In genomic region chr17:77345260-77345910, GRCh38 we compare ENCODE assay signal across 17 cellular contexts.
DNase-seq lines count a peak whose midpoint lies in the region; ATAC-seq and TF ChIP-seq lines count a peak whose summit lies in the region.
"Had no signal": no experiment of that assay in that cellular context is flagged by ENCODE, and none has a peak within 500 bp of the region (broad histone marks: within the 10 kb centered on the region; RNA-seq: fewer than 3 reads in every experiment).

No MANE protein-coding gene starts in this region.

- no peaks in the 10 kb centered on the region for H3K9me3 ChIP-seq in CD4-positive, CD25-positive, alpha-beta regulatory T cell (ENCODE audit: control insufficient read depth in 2 of 2, low read length in 2 of 2)
- no peaks in the 10 kb centered on the region for H3K9me3 ChIP-seq in osteoblast (ENCODE audit: low read depth, low read length)
- H3K9me3 ChIP-seq: mucosa of descending colon, pancreas had no signal

- H3K4me1 Mint-ChIP-seq in CD4-positive, CD25-positive, alpha-beta regulatory T cell, result peaks cover 28 to 57% (median 37%) of the 10 kb centered on the region in 4 donors
- peaks cover 30% of the 10 kb centered on the region for H3K4me1 Mint-ChIP-seq in activated T-helper 17 cell treated with anti-CD3 and anti-CD28 coated beads, Interleukin-2, amount 50 U/mL, for 72 hours

- H3K36me3 ChIP-seq in CD4-positive, CD25-positive, alpha-beta regulatory T cell (ENCODE audit: control insufficient read depth, insufficient read depth, low read length), result no peaks in the 10 kb centered on the region
- H3K36me3 ChIP-seq in H7 (replicated peaks; ENCODE audit: control insufficient read depth, insufficient read depth, low read length), result no peaks in the 10 kb centered on the region
- peaks cover 9% of the 10 kb centered on the region for H3K36me3 ChIP-seq in osteoblast (ENCODE audit: insufficient read depth, low read length)
- H3K36me3 ChIP-seq: pancreas had no signal

- no peak for TF ChIP-seq CTCF in osteoblast (IDR thresholded peaks at IDR 0.05; ENCODE audit: extremely low read depth, low read depth, low read length)

- H4K20me1 ChIP-seq in osteoblast (ENCODE audit: insufficient read depth, low read length), result peaks cover 62% of the 10 kb centered on the region

- H3K36me3 Mint-ChIP-seq in CD4-positive, CD25-positive, alpha-beta regulatory T cell, result no peaks in the 10 kb centered on the region
- H3K36me3 Mint-ChIP-seq in activated T-helper 17 cell treated with anti-CD3 and anti-CD28 coated beads, Interleukin-2, amount 50 U/mL, for 72 hours (ENCODE audit: low read depth), result no peaks in the 10 kb centered on the region
- H3K36me3 Mint-ChIP-seq: CD8-positive, alpha-beta T cell had no signal

- H3K4me2 ChIP-seq in osteoblast (ENCODE audit: insufficient read depth, low read length), result no peak overlapping the region

- H3K9me3 Mint-ChIP-seq in CD4-positive, CD25-positive, alpha-beta regulatory T cell, result no peaks in the 10 kb centered on the region
- H3K9me3 Mint-ChIP-seq in activated T-helper 17 cell treated with anti-CD3 and anti-CD28 coated beads, Interleukin-2, amount 50 U/mL, for 72 hours, result no peaks in the 10 kb centered on the region
- H3K9me3 Mint-ChIP-seq: CD8-positive, alpha-beta T cell had no signal

- DNase-seq in CD4-positive, CD25-positive, alpha-beta regulatory T cell, result no peak
- DNase-seq in H7 (peak; percentile 23), ecto neural progenitor cell (ENCODE audit: low spot score) (peak; percentile 39), osteoblast (ENCODE audit: insufficient read length, low spot score, missing footprints) (peak; percentile 29), C1 segment of cervical spinal cord (lab: John Stamatoyannopoulos, UW) (no peak), NCI-H748 treated with DMSO at 0.1 percent for 48 hours (lab: John Stamatoyannopoulos, UW) (no peak), NCI-H2107 (lab: John Stamatoyannopoulos, UW) (no peak)
- DNase-seq: activated T-cell treated with anti-CD3 and anti-CD28 coated beads for 4 hours; cortex of kidney; HCEC 1CT; KG1; NCI-H1436; stimulated activated CD4-positive, alpha-beta T cell treated with anti-CD3 and anti-CD28 coated beads, Interleukin-12 subunit alpha, Interleukin-12 subunit beta, amount 100 ng/mL, for 4 hours had no signal

- H2AFZ ChIP-seq in osteoblast (ENCODE audit: low read length), result no peak overlapping the region

- no peak for ATAC-seq in CD4-positive, CD25-positive, alpha-beta regulatory T cell (ENCODE audit: low read depth in 2 of 2)
- no peak for ATAC-seq in activated T-helper 17 cell treated with anti-CD3 and anti-CD28 coated beads, Interleukin-2, amount 50 U/mL, for 72 hours (replicated peaks)
- ATAC-seq: CD8-positive, alpha-beta T cell; mucosa of descending colon had no signal

- no peak overlapping the region for H3K4me3 ChIP-seq in CD4-positive, CD25-positive, alpha-beta regulatory T cell (ENCODE audit: low read depth, low read length)
- H3K4me3 ChIP-seq in H7 (ENCODE audit: insufficient read depth, low read depth, low read length) (no peak overlapping the region), osteoblast (ENCODE audit: insufficient read depth, low read length) (no peak overlapping the region)
- H3K4me3 ChIP-seq: mucosa of descending colon, pancreas had no signal

- H3K27ac Mint-ChIP-seq in CD4-positive, CD25-positive, alpha-beta regulatory T cell, result peak overlapping the region in 2 of 3 donors; percentile 38 to 86
- no peak overlapping the region for H3K27ac Mint-ChIP-seq in activated T-helper 17 cell treated with anti-CD3 and anti-CD28 coated beads, Interleukin-2, amount 50 U/mL, for 72 hours
- H3K27ac Mint-ChIP-seq: CD8-positive, alpha-beta T cell had no signal

- no peaks in the 10 kb centered on the region for H3K27me3 ChIP-seq in CD4-positive, CD25-positive, alpha-beta regulatory T cell (ENCODE audit: control insufficient read depth, insufficient read depth, low read length)
- H3K27me3 ChIP-seq in H7 (ENCODE audit: control insufficient read depth, insufficient read depth, low read length), result no peaks in the 10 kb centered on the region
- no peaks in the 10 kb centered on the region for H3K27me3 ChIP-seq in osteoblast (ENCODE audit: insufficient read depth, low read length)
- H3K27me3 ChIP-seq: pancreas had no signal

- peaks cover 36% of the 10 kb centered on the region for H3K4me1 ChIP-seq in CD4-positive, CD25-positive, alpha-beta regulatory T cell (ENCODE audit: control insufficient read depth, insufficient read depth, low read length, poor library complexity, severe bottlenecking)
- H3K4me1 ChIP-seq in osteoblast (ENCODE audit: insufficient read depth, low read length), result peaks cover 20% of the 10 kb centered on the region
- H3K4me1 ChIP-seq: pancreas had no signal

- peak overlapping the region in 1 of 4 donors; percentile 22 for H3K4me3 Mint-ChIP-seq in CD4-positive, CD25-positive, alpha-beta regulatory T cell
- no peak overlapping the region for H3K4me3 Mint-ChIP-seq in activated T-helper 17 cell treated with anti-CD3 and anti-CD28 coated beads, Interleukin-2, amount 50 U/mL, for 72 hours
- H3K4me3 Mint-ChIP-seq: CD8-positive, alpha-beta T cell had no signal

- H3K27me3 Mint-ChIP-seq in CD4-positive, CD25-positive, alpha-beta regulatory T cell, result no peaks in the 10 kb centered on the region
- no peaks in the 10 kb centered on the region for H3K27me3 Mint-ChIP-seq in activated T-helper 17 cell treated with anti-CD3 and anti-CD28 coated beads, Interleukin-2, amount 50 U/mL, for 72 hours

- peaks cover 91% of the 10 kb centered on the region for H3K79me2 ChIP-seq in osteoblast (ENCODE audit: insufficient read depth, low read length)

- H3K27ac ChIP-seq in CD4-positive, CD25-positive, alpha-beta regulatory T cell (ENCODE audit: insufficient read depth, low read length, poor library complexity, severe bottlenecking), result no peak overlapping the region
- no peak overlapping the region for H3K27ac ChIP-seq in osteoblast (ENCODE audit: low read depth, low read length)
- H3K27ac ChIP-seq: pancreas had no signal

Comparison
In these comparisons a context has a peak if more than half of its experiments do, and no peak if none do; other contexts are left out.
1. DNase-seq: peak in H7 (single experiment), ecto neural progenitor cell (single experiment) and osteoblast (single experiment); none in CD4-positive, CD25-positive, alpha-beta regulatory T cell (0 of 3), C1 segment of cervical spinal cord (0 of 14), NCI-H748 treated with DMSO at 0.1 percent for 48 hours (single experiment) and NCI-H2107 (single experiment).